Comparison of ENCODE assay signal across 18 cellular contexts in the genomic region with DNA sequence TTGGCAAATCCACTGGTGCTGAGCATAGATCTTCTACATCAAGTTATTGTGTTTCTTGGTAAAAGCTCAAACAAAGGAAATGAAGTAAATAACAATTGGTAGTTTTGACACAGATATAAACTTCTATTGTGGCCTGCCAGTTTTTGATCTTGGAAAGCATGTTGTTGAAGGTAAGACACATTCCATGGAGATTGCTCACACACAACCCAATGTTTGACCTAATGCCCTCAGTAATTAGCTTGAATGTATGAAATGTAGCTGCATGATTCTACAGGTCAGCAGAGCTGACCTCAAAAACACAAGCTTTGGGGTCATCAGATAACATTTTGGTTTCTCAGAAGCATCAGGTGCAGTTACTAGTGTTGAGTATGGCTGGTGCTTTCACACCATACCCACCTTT. TPM values are rescaled to one million over a fixed set of nuclear protein-coding genes. Genes with fewer than 3 reads are reported as not detected.
"Had no signal": no experiment of that assay in that cellular context is flagged by ENCODE, and none has a peak within 500 bp of the region (broad histone marks: within the 10 kb centered on the region; RNA-seq: fewer than 3 reads in every experiment).

No MANE protein-coding gene starts in this region.

- H3K9me3 ChIP-seq: prostate gland, right atrium auricular region, sigmoid colon, testis, tibial nerve, upper lobe of right lung, vagina had no signal

- H3K4me1 ChIP-seq: parathyroid adenoma, prostate gland, right atrium auricular region, sigmoid colon, testis, tibial nerve, upper lobe of right lung, vagina had no signal

- ATAC-seq: stimulated activated naive CD8-positive, alpha-beta T cell treated with anti-CD3 and anti-CD28 coated beads, Interleukin-15, amount 100 ng/mL, for 72 hours had no signal

- H2AFZ ChIP-seq: hepatocyte, parathyroid adenoma had no signal

- H3K9ac ChIP-seq: parathyroid adenoma had no signal

- H3K36me3 ChIP-seq: prostate gland, right atrium auricular region, sigmoid colon, tibial nerve, upper lobe of right lung, vagina had no signal

- H3K79me2 ChIP-seq: hepatocyte, parathyroid adenoma had no signal

- H3K27ac ChIP-seq: hepatocyte, parathyroid adenoma, prostate gland, right atrium auricular region, sigmoid colon, skin epidermis, testis, tibial nerve, upper lobe of right lung, vagina had no signal

- H3K27me3 ChIP-seq: hepatocyte, right atrium auricular region, sigmoid colon, testis, upper lobe of right lung, vagina had no signal

- H3K4me3 ChIP-seq: hepatocyte, prostate gland, right atrium auricular region, sigmoid colon, skin epidermis, testis, tibial nerve, upper lobe of right lung, vagina had no signal

- H3K4me2 ChIP-seq: hepatocyte had no signal

- DNase-seq: foreskin melanocyte; head of caudate nucleus; naive thymus-derived CD4-positive, alpha-beta T cell; nephron progenitor cell; sigmoid colon; stimulated activated CD4-positive, alpha-beta T cell treated with anti-CD3 and anti-CD28 coated beads, Interleukin-2, amount 100 ng/mL, for 24 hours; stimulated activated CD4-positive, alpha-beta T cell treated with anti-CD3 and anti-CD28 coated beads, Interleukin-4, amount 100 ng/mL, for 4 hours; stimulated activated naive B cell treated with anti-CD40 and anti-IgM and Interleukin-4, amounts not matched to agents 10 μg/mL and 1 μg/mL and 100 μg/mL, for 72 hours; stimulated activated naive CD8-positive, alpha-beta T cell treated with anti-CD3 and anti-CD28 coated beads, Interleukin-15, amount 100 ng/mL, for 72 hours; testis; upper lobe of right lung had no signal

RNA-seq across cellular contexts. Expression of gene GPR173, which starts 16.5 kb away (rescaled TPM):
- polyA plus RNA-seq: naive thymus-derived CD4-positive, alpha-beta T cell had no signal
